ENCODE assay signal across 16 cellular contexts in the genomic region with DNA sequence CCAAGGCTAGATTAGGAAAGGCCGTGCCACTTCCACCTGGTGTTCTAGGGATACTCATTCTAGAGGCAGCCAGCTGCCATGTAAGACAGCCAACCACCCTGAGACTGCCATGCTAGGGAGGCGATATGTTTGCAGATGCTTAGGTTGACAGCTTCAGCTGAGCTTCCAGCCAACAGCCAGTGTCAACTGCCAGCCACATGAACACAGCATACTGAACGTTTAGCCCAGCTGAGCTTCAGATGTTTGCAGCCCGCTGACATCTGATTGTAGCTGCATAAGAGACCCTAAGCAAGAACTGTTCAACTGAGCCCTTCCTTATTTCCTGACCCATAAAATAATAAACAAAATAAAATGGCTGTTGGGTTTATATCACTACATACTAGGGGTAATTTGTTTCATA. TPM values are rescaled to one million over a fixed set of nuclear protein-coding genes. Genes with fewer than 3 reads are reported as not detected.
DNase-seq lines count a peak whose midpoint lies in the region; ATAC-seq and TF ChIP-seq lines count a peak whose summit lies in the region.
"Had no signal": no experiment of that assay in that cellular context is flagged by ENCODE, and none has a peak within 500 bp of the region (broad histone marks: within the 10 kb centered on the region; RNA-seq: fewer than 3 reads in every experiment).

No MANE protein-coding gene starts in this region.

- no peaks in the 10 kb centered on the region for H3K27me3 Mint-ChIP-seq in naive thymus-derived CD8-positive, alpha-beta T cell
- H3K27me3 Mint-ChIP-seq: CD4-positive, alpha-beta T cell had no signal

- POLR2A ChIA-PET in naive thymus-derived CD8-positive, alpha-beta T cell (lab: Charles Lee), result interaction anchor here (4.4 kb wide), 1 partner anchor 108 kb away, joined by 28 read pairs; no protein-coding TSS in a partner anchor

- TF ChIP-seq CTCF in GM20000 (IDR thresholded peaks at IDR 0.05; ENCODE audit: extremely low read depth, missing control alignments), result no peak

- DNase-seq in DMS53 (lab: John Stamatoyannopoulos, UW) (peak; percentile 30), DMS53 treated with DMSO at 0.1 percent for 48 hours (lab: John Stamatoyannopoulos, UW; ENCODE audit: unreplicated experiment) (no peak), SHP77 (lab: John Stamatoyannopoulos, UW) (peak; percentile 55 to 68), KG1 (lab: John Stamatoyannopoulos, UW) (no peak), nucleus accumbens (lab: John Stamatoyannopoulos, UW) (no peak), GM20000 (ENCODE audit: low spot score) (no peak)
- no peak for DNase-seq in naive thymus-derived CD8-positive, alpha-beta T cell
- DNase-seq in stimulated activated effector memory CD8-positive, alpha-beta T cell treated with anti-CD3 and anti-CD28 coated beads, Interleukin-12 subunit alpha, Interleukin-12 subunit beta, amount 100 ng/mL, for 72 hours (ENCODE audit: low spot score in 2 of 2), result no peak
- DNase-seq: AML-193; CD4-positive, alpha-beta T cell; H7; HFFc6; IMR-90 had no signal

- H3K9me3 Mint-ChIP-seq in naive thymus-derived CD8-positive, alpha-beta T cell, result no peaks in the 10 kb centered on the region
- no peaks in the 10 kb centered on the region for H3K9me3 Mint-ChIP-seq in stimulated activated effector memory CD8-positive, alpha-beta T cell treated with anti-CD3 and anti-CD28 coated beads, Interleukin-12 subunit alpha, Interleukin-12 subunit beta, amount 100 ng/mL, for 72 hours
- H3K9me3 Mint-ChIP-seq: CD4-positive, alpha-beta T cell; GM23338; HFFc6 had no signal

- H3K4me3 Mint-ChIP-seq in naive thymus-derived CD8-positive, alpha-beta T cell, result no peak overlapping the region
- no peak overlapping the region for H3K4me3 Mint-ChIP-seq in stimulated activated effector memory CD8-positive, alpha-beta T cell treated with anti-CD3 and anti-CD28 coated beads, Interleukin-12 subunit alpha, Interleukin-12 subunit beta, amount 100 ng/mL, for 72 hours
- H3K4me3 Mint-ChIP-seq: CD4-positive, alpha-beta T cell; GM23338; HFFc6 had no signal

- no peak for ATAC-seq in naive thymus-derived CD8-positive, alpha-beta T cell
- ATAC-seq in stimulated activated effector memory CD8-positive, alpha-beta T cell treated with anti-CD3 and anti-CD28 coated beads, Interleukin-12 subunit alpha, Interleukin-12 subunit beta, amount 100 ng/mL, for 72 hours, result no peak
- ATAC-seq: A549, GM23338, HCT116 had no signal

- no peaks in the 10 kb centered on the region for H3K36me3 Mint-ChIP-seq in naive thymus-derived CD8-positive, alpha-beta T cell
- peaks cover 6% of the 10 kb centered on the region for H3K36me3 Mint-ChIP-seq in stimulated activated effector memory CD8-positive, alpha-beta T cell treated with anti-CD3 and anti-CD28 coated beads, Interleukin-12 subunit alpha, Interleukin-12 subunit beta, amount 100 ng/mL, for 72 hours

- H3K27ac Mint-ChIP-seq in naive thymus-derived CD8-positive, alpha-beta T cell, result peak overlapping the region in 8 of 10 donors; percentile 16 to 63 (median 35)
- peak overlapping the region; percentile 79 for H3K27ac Mint-ChIP-seq in stimulated activated effector memory CD8-positive, alpha-beta T cell treated with anti-CD3 and anti-CD28 coated beads, Interleukin-12 subunit alpha, Interleukin-12 subunit beta, amount 100 ng/mL, for 72 hours
- H3K27ac Mint-ChIP-seq: CD4-positive, alpha-beta T cell; GM23338; HFFc6 had no signal

- peaks cover 26 to 44% (median 38%) of the 10 kb centered on the region in 4 donors for H3K4me1 Mint-ChIP-seq in naive thymus-derived CD8-positive, alpha-beta T cell
- H3K4me1 Mint-ChIP-seq in stimulated activated effector memory CD8-positive, alpha-beta T cell treated with anti-CD3 and anti-CD28 coated beads, Interleukin-12 subunit alpha, Interleukin-12 subunit beta, amount 100 ng/mL, for 72 hours, result peaks cover 36% of the 10 kb centered on the region

RNA-seq across cellular contexts. Expression of a gene that starts 5.0 kb away (rescaled TPM):
- 10 to 100 TPM; 11.9 to 12.7 TPM for total RNA-seq in naive thymus-derived CD8-positive, alpha-beta T cell
- polyA plus RNA-seq in naive thymus-derived CD8-positive, alpha-beta T cell, result 1 to 10 TPM in 2 of 3 donors, under 1 TPM in 1; 0.90 to 3.1 (median 1.9) TPM

RNA-seq across cellular contexts. Expression of a gene that starts 54.9 kb away (rescaled TPM):
- not detected for total RNA-seq in naive thymus-derived CD8-positive, alpha-beta T cell
- polyA plus RNA-seq in naive thymus-derived CD8-positive, alpha-beta T cell, result not detected
- total RNA-seq: CD4-positive, alpha-beta T cell had no signal

Comparison
In these comparisons a context has a peak if more than half of its experiments do, and no peak if none do; other contexts are left out.
1. DNase-seq: peak in DMS53 (single experiment) and SHP77 (2 of 2); none in DMS53 treated with DMSO at 0.1 percent for 48 hours (single experiment), naive thymus-derived CD8-positive, alpha-beta T cell (0 of 10), stimulated activated effector memory CD8-positive, alpha-beta T cell treated with anti-CD3 and anti-CD28 coated beads, Interleukin-12 subunit alpha, Interleukin-12 subunit beta, amount 100 ng/mL, for 72 hours (0 of 2), KG1 (single experiment), nucleus accumbens (0 of 56) and GM20000 (single experiment).